Comparison of ENCODE assay signal across 17 cellular contexts in genomic region chr14:72808564-72808963, GRCh38.
A peak's percentile ranks its signal among the peaks of the same experiment; 100 is the strongest.
DNase-seq lines count a peak whose midpoint lies in the region; ATAC-seq and TF ChIP-seq lines count a peak whose summit lies in the region.
"Had no signal": no experiment of that assay in that cellular context is flagged by ENCODE, and none has a peak within 500 bp of the region (broad histone marks: within the 10 kb centered on the region; RNA-seq: fewer than 3 reads in every experiment).

No MANE protein-coding gene starts in this region.

- no peak for ATAC-seq in heart right ventricle
- ATAC-seq in Right ventricle myocardium inferior = no peak

- H3K36me3 ChIP-seq in heart right ventricle = no peaks in the 10 kb centered on the region

- H3K36me3 Mint-ChIP-seq in Calu3 (ENCODE audit: insufficient read depth, unreplicated experiment) = no peaks in the 10 kb centered on the region

- intact Hi-C loops in heart right ventricle (cut with DNase I) (no loop called here), Right ventricle myocardium inferior (cut with DNase I) (no loop called here), Calu3 (cut with micrococcal nuclease; ENCODE audit: unreplicated experiment) (no loop called here)

- H3K4me1 Mint-ChIP-seq in Calu3 (ENCODE audit: low read depth, unreplicated experiment) = no peaks in the 10 kb centered on the region

- H3K9me3 ChIP-seq in heart right ventricle = no peaks in the 10 kb centered on the region
- H3K9me3 ChIP-seq: Caco-2 had no signal

- DNase-seq in heart right ventricle (no peak), Right ventricle myocardium inferior (ENCODE audit: missing footprints) (no peak), EH (ENCODE audit: low read depth) (peak; percentile 39), cerebellar cortex (ENCODE audit: low spot score) (peak; percentile 50), smooth muscle cell of the brain vasculature (ENCODE audit: low read depth, low spot score) (peak; percentile 43), Calu3 (no peak), NCI-H226 (no peak)
- DNase-seq: AML-193, Caco-2, DMS79 treated with DMSO at 0.1 percent for 48 hours, GF-D8, GM23248, NCI-H1417, NCI-H1930, NCI-H2171, NCI-H82 had no signal

- WGBS in heart right ventricle, 2 donors = 69 to 70% methylated on average over 4 of the region's 4 CpGs

- H3K27ac Mint-ChIP-seq in Calu3 (ENCODE audit: unreplicated experiment) = no peak overlapping the region

- H3K27me3 Mint-ChIP-seq in Calu3 (ENCODE audit: unreplicated experiment) = no peaks in the 10 kb centered on the region
- H3K27me3 Mint-ChIP-seq: IgD-negative memory B cell had no signal

- no TSS peak for BruUV-seq in Calu3 (replicated peaks; lab: Mats Ljungman, UMichigan)

- TF ChIP-seq CTCF in heart right ventricle (IDR thresholded peaks at IDR 0.05) (no peak), Calu3 (IDR thresholded peaks at IDR 0.05; ENCODE audit: unreplicated experiment) (no peak)

- H3K4me1 ChIP-seq in heart right ventricle = peaks cover 11 to 78% (median 36%) of the 10 kb centered on the region in 9 donors
- H3K4me1 ChIP-seq: Caco-2 had no signal

- H3K27me3 ChIP-seq in heart right ventricle = no peaks in the 10 kb centered on the region

- H3K27ac ChIP-seq in heart right ventricle = peak overlapping the region in 7 of 10 donors; percentile 8 to 90 (median 53)
- H3K27ac ChIP-seq: GM23248 had no signal

- no peak overlapping the region for H3K4me3 ChIP-seq in heart right ventricle
- H3K4me3 ChIP-seq: GM23248 had no signal

- CTCF ChIA-PET in Calu3 (lab: Charles Lee) = no interaction called here

- no peaks in the 10 kb centered on the region for H3K9me3 Mint-ChIP-seq in Calu3 (ENCODE audit: low read depth, unreplicated experiment)
- H3K9me3 Mint-ChIP-seq: IgD-negative memory B cell had no signal

- no peak overlapping the region for H3K4me3 Mint-ChIP-seq in Calu3 (ENCODE audit: low read depth, unreplicated experiment)
- H3K4me3 Mint-ChIP-seq: IgD-negative memory B cell had no signal

Comparison
In these comparisons a context has a peak if more than half of its experiments do, and no peak if none do; other contexts are left out.
1. DNase-seq: peak in EH (single experiment), cerebellar cortex (single experiment) and smooth muscle cell of the brain vasculature (single experiment); none in heart right ventricle (0 of 2), Right ventricle myocardium inferior (single experiment), Calu3 (single experiment) and NCI-H226 (single experiment).